9 cellular contexts compared by ENCODE assay signal in the genomic region with DNA sequence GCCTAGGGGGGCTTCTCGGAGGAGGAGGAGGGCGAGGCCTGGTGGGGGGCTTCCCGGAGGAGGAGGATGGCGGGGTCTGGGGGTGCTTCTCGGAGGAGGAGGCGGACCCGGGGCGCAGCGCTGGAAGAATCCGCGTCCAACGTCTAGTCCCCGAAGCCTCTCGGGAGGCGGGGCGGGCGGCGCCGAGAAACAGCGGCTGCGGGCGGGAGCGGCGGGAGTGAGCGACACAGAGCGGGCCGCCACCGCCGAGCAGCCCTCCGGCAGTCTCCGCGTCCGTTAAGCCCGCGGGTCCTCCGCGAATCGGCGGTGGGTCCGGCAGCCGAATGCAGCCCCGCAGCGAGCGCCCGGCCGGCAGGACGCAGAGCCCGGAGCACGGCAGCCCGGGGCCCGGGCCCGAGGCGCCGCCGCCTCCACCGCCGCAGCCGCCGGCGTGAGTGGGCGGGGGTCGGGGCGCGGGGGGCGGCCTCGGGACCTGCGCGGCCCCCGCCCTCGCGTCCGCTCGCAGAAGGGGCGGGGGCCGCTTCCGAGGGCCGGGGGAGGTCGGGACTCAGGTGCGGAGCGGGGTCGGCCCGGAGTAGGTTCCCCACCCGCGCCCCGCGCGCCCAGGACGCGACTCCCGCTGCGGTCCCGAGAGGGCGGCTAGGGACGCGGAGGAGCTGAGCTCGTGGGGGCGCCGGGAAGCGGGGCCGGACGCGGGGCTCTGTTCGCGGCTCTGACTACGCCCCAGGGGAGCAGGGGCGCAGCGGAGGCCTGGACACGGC. TPM values are rescaled to one million over a fixed set of nuclear protein-coding genes. Genes with fewer than 3 reads are reported as not detected.
A peak's percentile ranks its signal among the peaks of the same experiment; 100 is the strongest.
DNase-seq lines count a peak whose midpoint lies in the region; ATAC-seq, FAIRE-seq and TF ChIP-seq lines count a peak whose summit lies in the region.
"Had no signal": no experiment of that assay in that cellular context is flagged by ENCODE, and none has a peak within 500 bp of the region (broad histone marks: within the 10 kb centered on the region; RNA-seq: fewer than 3 reads in every experiment).

A gene (plus strand): TSS at position 214 of the 761 bp plus-strand sequence. CDS start 110 bp downstream, at position 324.

- H4K20me1 ChIP-seq in GM23338 (replicated peaks; ENCODE audit: insufficient read depth), result peaks cover 4% of the 10 kb centered on the region; the same call in 1 of the 2 replicates

- POLR2A ChIA-PET in activated CD4-positive, alpha-beta T cell treated with anti-CD3 and anti-CD28 coated beads, Interleukin-2, amount 10 ng/mL, durations not matched to agents 7 days and 5 days (lab: Charles Lee), result no interaction called here

- peaks cover 18% of the 10 kb centered on the region for H3K79me2 ChIP-seq in GM23338 (replicated peaks; ENCODE audit: insufficient read depth)

- peak within 1 kb of the TSS; percentile 97 for H3K4me3 ChIP-seq in GM23338
- peak within 1 kb of the TSS; percentile 83 for H3K4me3 ChIP-seq in coronary artery
- peak within 1 kb of the TSS; percentile 73 to 100 for H3K4me3 ChIP-seq in left lung

- peaks cover 30% of the 10 kb centered on the region for H3K27me3 Mint-ChIP-seq in GM23338 (ENCODE audit: insufficient read depth, low read depth, poor library complexity)
- no peaks in the 10 kb centered on the region for H3K27me3 Mint-ChIP-seq in activated CD4-positive, alpha-beta T cell treated with anti-CD3 and anti-CD28 coated beads, Interleukin-2, amount 10 ng/mL, durations not matched to agents 7 days and 5 days

- H3K27ac Mint-ChIP-seq in GM23338, result no peak within 1 kb of the TSS
- peak within 1 kb of the TSS; percentile 82 for H3K27ac Mint-ChIP-seq in activated CD4-positive, alpha-beta T cell treated with anti-CD3 and anti-CD28 coated beads, Interleukin-2, amount 10 ng/mL, durations not matched to agents 7 days and 5 days

- H3K4me2 ChIP-seq in GM23338, result peak within 1 kb of the TSS; percentile 75

- H3K36me3 ChIP-seq in GM23338 (ENCODE audit: insufficient read depth), result no peaks in the 10 kb centered on the region; the same call in 1 of the 2 replicates
- H3K36me3 ChIP-seq in left lung, result peaks cover 0 to 42% of the 10 kb centered on the region in 2 donors

- peak within 1 kb of the TSS; percentile 93 for H3K4me3 Mint-ChIP-seq in GM23338
- peak within 1 kb of the TSS; percentile 95 for H3K4me3 Mint-ChIP-seq in activated CD4-positive, alpha-beta T cell treated with anti-CD3 and anti-CD28 coated beads, Interleukin-2, amount 10 ng/mL, durations not matched to agents 7 days and 5 days

- FAIRE-seq in D721Med (lab: Jason Lieb, UNC), result no peak
- FAIRE-seq: colon had no signal

- H3K27me3 ChIP-seq in GM23338 (ENCODE audit: insufficient read depth) (peaks cover 11% of the 10 kb centered on the region), left lung (peaks cover 0 to 14% of the 10 kb centered on the region in 2 donors)

- H3K36me3 Mint-ChIP-seq in GM23338 (ENCODE audit: low read depth), result peaks cover 22% of the 10 kb centered on the region
- H3K36me3 Mint-ChIP-seq in activated CD4-positive, alpha-beta T cell treated with anti-CD3 and anti-CD28 coated beads, Interleukin-2, amount 10 ng/mL, durations not matched to agents 7 days and 5 days (ENCODE audit: low read depth), result peaks cover 3% of the 10 kb centered on the region

- CTCF ChIA-PET in activated CD4-positive, alpha-beta T cell treated with anti-CD3 and anti-CD28 coated beads, Interleukin-2, amount 10 ng/mL, durations not matched to agents 7 days and 5 days (lab: Charles Lee), result no interaction called here

- no peaks in the 10 kb centered on the region for H3F3A ChIP-seq in GM23338 (replicated peaks; ENCODE audit: low read depth)

- H3K9me3 ChIP-seq in left lung, result no peaks in the 10 kb centered on the region

- no peaks in the 10 kb centered on the region for H3K9me3 Mint-ChIP-seq in GM23338
- no peaks in the 10 kb centered on the region for H3K9me3 Mint-ChIP-seq in activated CD4-positive, alpha-beta T cell treated with anti-CD3 and anti-CD28 coated beads, Interleukin-2, amount 10 ng/mL, durations not matched to agents 7 days and 5 days

- ATAC-seq in GM23338 (peak; percentile 73), left lung (peak; percentile 70), GM18861 (IDR thresholded peaks at IDR 0.05; ENCODE audit: unreplicated experiment) (no peak)

- no peak for TF ChIP-seq CTCF in D721Med (IDR thresholded peaks at IDR 0.05; ENCODE audit: insufficient read depth, missing control alignments)
- no peak for TF ChIP-seq CTCF in GM23338 (conservative IDR thresholded peaks at IDR 0.05; ENCODE audit: low read depth in 2 of 2)
- TF ChIP-seq CTCF in coronary artery (IDR thresholded peaks at IDR 0.05), result no peak
- no peak for TF ChIP-seq CTCF in left lung (IDR thresholded peaks at IDR 0.05)

- DNase-seq in D721Med (ENCODE audit: insufficient read length, low spot score), result peak; percentile 53
- peak; percentile 89 for DNase-seq in GM23338 (ENCODE audit: low spot score)
- peak; percentile 23 for DNase-seq in NCI-H446 treated with DMSO at 0.1 percent for 48 hours (lab: John Stamatoyannopoulos, UW)
- peak; percentile 78 for DNase-seq in activated CD4-positive, alpha-beta T cell treated with anti-CD3 and anti-CD28 coated beads, Interleukin-2, amount 10 ng/mL, durations not matched to agents 7 days and 5 days
- no peak for DNase-seq in coronary artery (ENCODE audit: low spot score)
- DNase-seq in left lung, result peak; percentile 78 to 98
- DNase-seq in stimulated activated CD4-positive, alpha-beta T cell treated with anti-CD3 and anti-CD28 coated beads, Interleukin-2, amount 100 ng/mL, for 48 hours, result peak; percentile 79 to 85

- H3K4me1 Mint-ChIP-seq in GM23338, result peaks cover 8% of the 10 kb centered on the region
- peaks cover 26% of the 10 kb centered on the region for H3K4me1 Mint-ChIP-seq in activated CD4-positive, alpha-beta T cell treated with anti-CD3 and anti-CD28 coated beads, Interleukin-2, amount 10 ng/mL, durations not matched to agents 7 days and 5 days

- no peak within 1 kb of the TSS; the same call in 1 of the 2 replicates for H2AFZ ChIP-seq in GM23338

- H3K27ac ChIP-seq in GM23338 (ENCODE audit: low read depth) (no peak within 1 kb of the TSS), coronary artery (peak within 1 kb of the TSS in 1 of 2 donors; percentile 61), left lung (no peak within 1 kb of the TSS)

- no peaks in the 10 kb centered on the region for H3K9me2 ChIP-seq in GM23338 (ENCODE audit: insufficient read depth)

- H3K4me1 ChIP-seq in GM23338 (ENCODE audit: insufficient read depth) (no peaks in the 10 kb centered on the region; the same call in 1 of the 2 replicates), left lung (peaks cover 7 to 44% of the 10 kb centered on the region in 2 donors)

- intact Hi-C loops in left lung (cut with DNase I), result no loop called here

TF ChIP-seq in GM23338, 12 proteins besides CTCF, POLR2A, EP300 and RAD21:
- TF ChIP-seq POLR2AphosphoS5 (IDR thresholded peaks at IDR 0.05; ENCODE audit: low read depth) (peak; percentile 38; the same call in 1 of the 2 replicates), NANOG (IDR thresholded peaks at IDR 0.05; ENCODE audit: borderline replicate concordance) (no peak)

RNA-seq across cellular contexts. Expression of the gene that starts here (rescaled TPM):
- 27.8 and 37.1 TPM in 2 replicates for total RNA-seq in GM23338 (2014; rRNA removed; shearing (Covaris generic))
- 16.5 and 17.8 TPM in 2 replicates for polyA plus RNA-seq in GM23338 (2016; fragmentation: Nextera tagmentation; extraction: Ambion mirVana)
- total RNA-seq in activated CD4-positive, alpha-beta T cell treated with anti-CD3 and anti-CD28 coated beads, Interleukin-2, amount 10 ng/mL, durations not matched to agents 7 days and 5 days, result 10 to 100 TPM; 23.6 to 27.1 TPM
- total RNA-seq in left lung, result 10 to 100 TPM; 11.8 to 17.9 TPM
